In the genomic region with DNA sequence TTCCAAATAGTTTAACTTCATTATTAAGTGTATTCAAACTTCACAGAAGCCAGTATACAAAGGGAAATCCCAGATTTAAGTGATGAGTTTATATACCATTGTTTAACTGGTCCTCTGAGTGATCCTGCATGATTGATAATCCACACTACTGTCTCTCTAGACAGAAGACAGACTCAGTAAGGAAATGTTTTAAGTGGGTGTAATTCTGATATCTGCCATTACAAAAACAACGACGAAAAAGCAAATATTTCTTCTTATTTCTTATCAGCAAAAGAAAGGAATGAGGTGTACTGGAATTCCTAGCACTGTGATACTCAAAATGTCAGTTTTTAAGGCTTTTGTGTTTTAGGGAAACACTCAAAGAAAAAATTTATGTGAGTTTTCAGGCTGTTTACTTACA, we compare ENCODE assay signal across 27 cellular contexts.
"Had no signal": no experiment of that assay in that cellular context is flagged by ENCODE, and none has a peak within 500 bp of the region (broad histone marks: within the 10 kb centered on the region; RNA-seq: fewer than 3 reads in every experiment).

No MANE protein-coding gene starts in this region.

- DNase-seq: colonic mucosa; effector CD8-positive, alpha-beta T cell; endodermal cell; foreskin fibroblast; gastrocnemius medialis; head of caudate nucleus; left cardiac atrium; left lung; naive thymus-derived CD8-positive, alpha-beta T cell; nephron progenitor cell; nucleus accumbens; stimulated activated CD4-positive, alpha-beta T cell treated with anti-CD3 and anti-CD28 coated beads, Interleukin-12 subunit alpha, Interleukin-12 subunit beta, amount 100 ng/mL, for 4 hours; stimulated activated CD4-positive, alpha-beta T cell treated with anti-CD3 and anti-CD28 coated beads, Interleukin-1b, Interleukin-23, amount 100 ng/mL, for 48 hours; stimulated activated CD4-positive, alpha-beta T cell treated with anti-CD3 and anti-CD28 coated beads, Interleukin-4, amount 100 ng/mL, for 1 hour; stimulated activated CD8-positive, alpha-beta memory T cell treated with anti-CD3 and anti-CD28 coated beads, Interleukin-4, amount 100 ng/mL, for 48 hours; stimulated activated naive CD4-positive, alpha-beta T cell treated with Interleukin-2 at 50 U/mL for 16 hours; stomach; thyroid gland had no signal

- H3K27me3 Mint-ChIP-seq: dendritic cell treated with granulocyte-macrophage colony-stimulating factor and Interleukin-4, amounts not matched to agents 40 ng/mL and 50 ng/mL, for 4 days; naive thymus-derived CD8-positive, alpha-beta T cell had no signal

- H3K27ac Mint-ChIP-seq: dendritic cell treated with granulocyte-macrophage colony-stimulating factor and Interleukin-4, amounts not matched to agents 40 ng/mL and 50 ng/mL, for 4 days; endodermal cell; naive thymus-derived CD8-positive, alpha-beta T cell had no signal

- H3K27me3 ChIP-seq: colonic mucosa, esophagus muscularis mucosa, gastrocnemius medialis, hepatocyte, left lung, right atrium auricular region, stomach, thyroid gland, vagina had no signal

- H3K4me3 ChIP-seq: colonic mucosa, esophagus muscularis mucosa, gastrocnemius medialis, hepatocyte, left lung, prostate gland, right atrium auricular region, smooth muscle cell, stomach, thyroid gland, vagina had no signal

- H3K4me1 ChIP-seq: colonic mucosa, left lung, prostate gland, right atrium auricular region, vagina had no signal

- H3K27ac ChIP-seq: colonic mucosa, esophagus muscularis mucosa, gastrocnemius medialis, hepatocyte, left lung, prostate gland, right atrium auricular region, stomach, thyroid gland, vagina had no signal

- ATAC-seq: left cardiac atrium; left lung; naive thymus-derived CD8-positive, alpha-beta T cell; sciatic nerve had no signal

- H3K4me3 Mint-ChIP-seq: dendritic cell treated with granulocyte-macrophage colony-stimulating factor and Interleukin-4, amounts not matched to agents 40 ng/mL and 50 ng/mL, for 4 days; endodermal cell; naive thymus-derived CD8-positive, alpha-beta T cell; nephron progenitor cell had no signal

- H3K9me3 Mint-ChIP-seq: dendritic cell treated with granulocyte-macrophage colony-stimulating factor and Interleukin-4, amounts not matched to agents 40 ng/mL and 50 ng/mL, for 4 days; endodermal cell; nephron progenitor cell had no signal

- H3K9me3 ChIP-seq: colonic mucosa, esophagus muscularis mucosa, gastrocnemius medialis, left lung, prostate gland, right atrium auricular region, stomach, thyroid gland, vagina had no signal

- H3K36me3 ChIP-seq: colonic mucosa, esophagus muscularis mucosa, gastrocnemius medialis, left lung, prostate gland, right atrium auricular region, stomach, thyroid gland, vagina had no signal

- FAIRE-seq: islet of Langerhans had no signal
